In the genomic region with DNA sequence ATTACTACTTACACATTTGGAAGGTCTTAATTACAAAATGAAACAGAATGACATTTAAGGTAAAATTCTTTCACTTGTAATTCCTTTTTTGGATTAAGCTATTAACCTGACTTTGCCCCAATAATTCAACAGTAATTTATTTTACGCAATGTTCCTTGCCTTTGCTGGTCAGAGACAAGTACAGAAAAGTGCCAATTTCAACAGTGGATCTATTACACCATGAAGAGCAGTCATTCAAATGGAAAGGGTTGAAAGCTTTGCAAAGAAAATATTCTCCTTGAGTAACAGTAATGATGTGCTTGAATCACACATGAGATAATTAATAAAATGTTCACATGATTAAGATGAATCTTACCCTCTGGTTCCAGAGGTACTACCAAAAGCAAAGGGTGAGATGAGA, we compare ENCODE assay signal across 15 cellular contexts.
DNase-seq lines count a peak whose midpoint lies in the region; ATAC-seq, FAIRE-seq and TF ChIP-seq lines count a peak whose summit lies in the region.
"Had no signal": no experiment of that assay in that cellular context is flagged by ENCODE, and none has a peak within 500 bp of the region (broad histone marks: within the 10 kb centered on the region; RNA-seq: fewer than 3 reads in every experiment).

No MANE protein-coding gene starts in this region.

- H3K4me1 ChIP-seq in liver (ENCODE audit: control insufficient read depth in 4 of 4, insufficient read depth in 4 of 4, low read length in 3 of 4) (peaks cover 0 to 5% (median under 1%) of the 10 kb centered on the region in 4 donors), HepG2 (ENCODE audit: insufficient read depth, low read length) (no peaks in the 10 kb centered on the region), endodermal cell (ENCODE audit: control insufficient read depth, insufficient read depth, low read length) (peaks cover 2% of the 10 kb centered on the region)
- H3K4me1 ChIP-seq: BLaER1 treated with 17β-estradiol and CSF1 and Interleukin-3, amounts not matched to agents 10 nM and 100 nM had no signal

- intact Hi-C loops in HepG2 (cut with micrococcal nuclease; ENCODE audit: unreplicated experiment): no loop called here

- TF ChIP-seq POLR2A in HepG2 (IDR thresholded peaks at IDR 0.05; ENCODE audit: insufficient read depth in 1 of 2, low read depth in 2 of 2, low read length in 2 of 2): no peak

- peaks cover 2% of the 10 kb centered on the region for H3K79me2 ChIP-seq in HepG2 (ENCODE audit: insufficient read depth, low read length)

- no peak for TF ChIP-seq CTCF in liver (IDR thresholded peaks at IDR 0.05; ENCODE audit: low read depth, low read length, missing input control)
- no peak for TF ChIP-seq CTCF in HepG2 (CRISPR knock-in tag; IDR thresholded peaks at IDR 0.05)
- TF ChIP-seq CTCF in endodermal cell (conservative IDR thresholded peaks at IDR 0.05): no peak
- TF ChIP-seq CTCF in nephron progenitor cell (IDR thresholded peaks at IDR 0.05): no peak
- no peak for TF ChIP-seq CTCF in osteocyte (IDR thresholded peaks at IDR 0.05)

- TF ChIP-seq EP300 in HepG2 (IDR thresholded peaks at IDR 0.05; ENCODE audit: low read depth in 2 of 2, low read length in 2 of 2) (no peak), HepG2 (CRISPR knock-in tag; IDR thresholded peaks at IDR 0.05; ENCODE audit: borderline replicate concordance) (no peak)

- H3K36me3 Mint-ChIP-seq in endodermal cell (ENCODE audit: low read depth) (peaks cover 56% of the 10 kb centered on the region), nephron progenitor cell (ENCODE audit: low read depth) (peaks cover 76% of the 10 kb centered on the region), osteocyte (ENCODE audit: unreplicated experiment) (peaks cover 34% of the 10 kb centered on the region)

- H3K4me3 Mint-ChIP-seq in endodermal cell (no peak overlapping the region), nephron progenitor cell (no peak overlapping the region), osteocyte (ENCODE audit: unreplicated experiment) (no peak overlapping the region)
- H3K4me3 Mint-ChIP-seq: CD4-positive, CD25-positive, alpha-beta regulatory T cell; H9 had no signal

- CTCF ChIA-PET in HepG2 (lab: Yijun Ruan, JAX; ENCODE audit: low intra/inter-chr PET ratio, low total read pairs): no interaction called here

- in situ Hi-C loops in HepG2 (cut with HindIII; ENCODE audit: extremely low pct_ligation_motif_present, low pct_unique_long_range_greater_than_20kb): no loop called here

- POLR2A ChIA-PET in HepG2 (lab: Yijun Ruan, JAX): no interaction called here

- no peak overlapping the region for H3K9ac ChIP-seq in liver (ENCODE audit: low read depth in 1 of 2, low read length in 2 of 2)
- H3K9ac ChIP-seq in HepG2 (ENCODE audit: insufficient read depth, low read depth, low read length): no peak overlapping the region
- no peak overlapping the region for H3K9ac ChIP-seq in endodermal cell (ENCODE audit: extremely low read depth, low read length, poor library complexity, severe bottlenecking)
- H3K9ac ChIP-seq: BLaER1 treated with 17β-estradiol and CSF1 and Interleukin-3, amounts not matched to agents 10 nM and 100 nM; GM23248 had no signal

- ATAC-seq in HepG2: no peak
- ATAC-seq in GM21737 (IDR thresholded peaks at IDR 0.05; ENCODE audit: unreplicated experiment): no peak

- FAIRE-seq in HepG2 (lab: Jason Lieb, UNC): no peak
- FAIRE-seq: GM18507, HTR-8/SVneo had no signal

- H2AFZ ChIP-seq in HepG2 (ENCODE audit: low read length): no peak overlapping the region
- H2AFZ ChIP-seq: GM23248 had no signal

- H3K9me3 Mint-ChIP-seq in endodermal cell (no peaks in the 10 kb centered on the region), nephron progenitor cell (peaks cover 6% of the 10 kb centered on the region), osteocyte (ENCODE audit: unreplicated experiment) (no peaks in the 10 kb centered on the region)
- H3K9me3 Mint-ChIP-seq: H9 had no signal

- no peak overlapping the region for H3K27ac ChIP-seq in liver (ENCODE audit: low read depth in 1 of 2, low read length in 2 of 2)
- no peak overlapping the region for H3K27ac ChIP-seq in HepG2 (ENCODE audit: extremely low read length, insufficient read depth, low read length)
- no peak overlapping the region for H3K27ac ChIP-seq in endodermal cell (ENCODE audit: low read depth, low read length)
- H3K27ac ChIP-seq: BLaER1 treated with 17β-estradiol and CSF1 and Interleukin-3, amounts not matched to agents 10 nM and 100 nM; GM23248 had no signal

- H4K20me1 ChIP-seq in HepG2 (ENCODE audit: insufficient read depth, low read length): no peaks in the 10 kb centered on the region

- DNase-seq in HepG2 (ENCODE audit: low spot score): no peak
- DNase-seq in endodermal cell: no peak
- no peak for DNase-seq in nephron progenitor cell
- DNase-seq in activated effector memory CD4-positive, alpha-beta T cell treated with Interleukin-2 at 50 U/mL for 16 hours: no peak
- DNase-seq in osteocyte (ENCODE audit: extremely low spot score, unreplicated experiment): no peak
- DNase-seq: ACHN; CD4-positive, CD25-positive, alpha-beta regulatory T cell; DMS53; GM23248; H9 had no signal

- peaks cover 0 to 14% (median 2%) of the 10 kb centered on the region in 4 donors for H3K36me3 ChIP-seq in liver (ENCODE audit: control insufficient read depth in 4 of 4, insufficient read depth in 3 of 4, low read depth in 1 of 4, low read length in 3 of 4)
- peaks cover 0 to 14% of the 10 kb centered on the region in 2 experiments; a peak in 3 of 5 replicates for H3K36me3 ChIP-seq in HepG2 (replicated peaks in 1 of 2; ENCODE audit: control insufficient read depth in 1 of 2, insufficient read depth in 2 of 2, low read length in 2 of 2)
- H3K36me3 ChIP-seq in endodermal cell (ENCODE audit: control insufficient read depth, insufficient read depth, low read length): peaks cover 60% of the 10 kb centered on the region

- H3K27me3 Mint-ChIP-seq in endodermal cell (ENCODE audit: insufficient read depth): no peaks in the 10 kb centered on the region
- H3K27me3 Mint-ChIP-seq in nephron progenitor cell (ENCODE audit: low read depth, poor library complexity): no peaks in the 10 kb centered on the region
- H3K27me3 Mint-ChIP-seq in osteocyte (ENCODE audit: unreplicated experiment): no peaks in the 10 kb centered on the region
- H3K27me3 Mint-ChIP-seq: CD4-positive, CD25-positive, alpha-beta regulatory T cell had no signal

- H3K27ac Mint-ChIP-seq in endodermal cell: peak overlapping the region; percentile 3
- peak overlapping the region; percentile 15 for H3K27ac Mint-ChIP-seq in nephron progenitor cell
- no peak overlapping the region for H3K27ac Mint-ChIP-seq in osteocyte (ENCODE audit: unreplicated experiment)
- H3K27ac Mint-ChIP-seq: CD4-positive, CD25-positive, alpha-beta regulatory T cell; H9 had no signal

- WGBS in liver: 50% methylated on average over 1 of the region's 1 CpG
- 52% methylated on average over 1 of the region's 1 CpG for WGBS in HepG2 (ENCODE audit: low lambda C conversion rate)
- WGBS in endodermal cell (ENCODE audit: insufficient coverage in 1 of 2, insufficient read length in 1 of 2), 2 experiments: 100% methylated on average over 1 of the region's 1 CpG; no CpG with 5 or more reads in 1 of the 2 experiments

- H3K27me3 ChIP-seq in liver (ENCODE audit: control insufficient read depth in 4 of 4, insufficient read depth in 4 of 4, low read length in 3 of 4) (no peaks in the 10 kb centered on the region), HepG2 (ENCODE audit: control insufficient read depth in 1 of 2, insufficient read depth in 2 of 2, low read length in 2 of 2) (no peaks in the 10 kb centered on the region), endodermal cell (ENCODE audit: control insufficient read depth, insufficient read depth, low read length, poor library complexity, severe bottlenecking) (no peaks in the 10 kb centered on the region)
- H3K27me3 ChIP-seq: BLaER1 treated with 17β-estradiol and CSF1 and Interleukin-3, amounts not matched to agents 10 nM and 100 nM had no signal

- H3K4me1 Mint-ChIP-seq in endodermal cell (peaks cover 36% of the 10 kb centered on the region), nephron progenitor cell (peaks cover 40% of the 10 kb centered on the region), osteocyte (ENCODE audit: unreplicated experiment) (peaks cover 30% of the 10 kb centered on the region)

- no peak overlapping the region for H3K4me2 ChIP-seq in HepG2 (ENCODE audit: low read depth, low read length)
- H3K4me2 ChIP-seq: BLaER1 treated with 17β-estradiol and CSF1 and Interleukin-3, amounts not matched to agents 10 nM and 100 nM had no signal

- BruUV-seq in HepG2 (replicated peaks; lab: Mats Ljungman, UMichigan): no TSS peak

- H3K9me3 ChIP-seq in liver (ENCODE audit: control insufficient read depth in 4 of 4, low read length in 3 of 4) (no peaks in the 10 kb centered on the region), HepG2 (ENCODE audit: low read length) (no peaks in the 10 kb centered on the region), endodermal cell (ENCODE audit: control insufficient read depth, low read length) (peaks cover 11% of the 10 kb centered on the region)

- H3K4me3 ChIP-seq in liver (ENCODE audit: low read depth in 1 of 3, low read length in 3 of 3): no peak overlapping the region
- H3K4me3 ChIP-seq in HepG2 (replicated peaks in 1 of 3; ENCODE audit: insufficient read depth in 1 of 3, low read depth in 2 of 3, low read length in 3 of 3): no peak overlapping the region
- H3K4me3 ChIP-seq in endodermal cell (ENCODE audit: low read length): no peak overlapping the region
- H3K4me3 ChIP-seq: BLaER1 treated with 17β-estradiol and CSF1 and Interleukin-3, amounts not matched to agents 10 nM and 100 nM; GM23248 had no signal

- TF ChIP-seq RAD21 in liver (IDR thresholded peaks at IDR 0.05) (no peak), HepG2 (CRISPR knock-in tag; IDR thresholded peaks at IDR 0.05) (no peak)

TF ChIP-seq in liver, 16 proteins besides CTCF, POLR2A, EP300 and RAD21:
- TF ChIP-seq YY1 (IDR thresholded peaks at IDR 0.05) (peak; percentile 13), HNF4A (conservative IDR thresholded peaks at IDR 0.05) (peak; percentile 10 to 26), EGR1 (IDR thresholded peaks at IDR 0.05; ENCODE audit: low read depth in 2 of 2) (no peak)

TF ChIP-seq in HepG2, 621 proteins besides CTCF, POLR2A, EP300 and RAD21:
- TF ChIP-seq ZBTB3 (CRISPR knock-in tag; IDR thresholded peaks at IDR 0.05; ENCODE audit: borderline replicate concordance, low read depth) (no peak), ZNF780A (CRISPR knock-in tag; IDR thresholded peaks at IDR 0.05) (no peak), ZNF292 (CRISPR knock-in tag; IDR thresholded peaks at IDR 0.05; ENCODE audit: borderline replicate concordance, low read depth) (no peak), ZMYM3 (CRISPR knock-in tag; IDR thresholded peaks at IDR 0.05) (no peak)
